ENCODE assay signal across 22 cellular contexts in the genomic region with DNA sequence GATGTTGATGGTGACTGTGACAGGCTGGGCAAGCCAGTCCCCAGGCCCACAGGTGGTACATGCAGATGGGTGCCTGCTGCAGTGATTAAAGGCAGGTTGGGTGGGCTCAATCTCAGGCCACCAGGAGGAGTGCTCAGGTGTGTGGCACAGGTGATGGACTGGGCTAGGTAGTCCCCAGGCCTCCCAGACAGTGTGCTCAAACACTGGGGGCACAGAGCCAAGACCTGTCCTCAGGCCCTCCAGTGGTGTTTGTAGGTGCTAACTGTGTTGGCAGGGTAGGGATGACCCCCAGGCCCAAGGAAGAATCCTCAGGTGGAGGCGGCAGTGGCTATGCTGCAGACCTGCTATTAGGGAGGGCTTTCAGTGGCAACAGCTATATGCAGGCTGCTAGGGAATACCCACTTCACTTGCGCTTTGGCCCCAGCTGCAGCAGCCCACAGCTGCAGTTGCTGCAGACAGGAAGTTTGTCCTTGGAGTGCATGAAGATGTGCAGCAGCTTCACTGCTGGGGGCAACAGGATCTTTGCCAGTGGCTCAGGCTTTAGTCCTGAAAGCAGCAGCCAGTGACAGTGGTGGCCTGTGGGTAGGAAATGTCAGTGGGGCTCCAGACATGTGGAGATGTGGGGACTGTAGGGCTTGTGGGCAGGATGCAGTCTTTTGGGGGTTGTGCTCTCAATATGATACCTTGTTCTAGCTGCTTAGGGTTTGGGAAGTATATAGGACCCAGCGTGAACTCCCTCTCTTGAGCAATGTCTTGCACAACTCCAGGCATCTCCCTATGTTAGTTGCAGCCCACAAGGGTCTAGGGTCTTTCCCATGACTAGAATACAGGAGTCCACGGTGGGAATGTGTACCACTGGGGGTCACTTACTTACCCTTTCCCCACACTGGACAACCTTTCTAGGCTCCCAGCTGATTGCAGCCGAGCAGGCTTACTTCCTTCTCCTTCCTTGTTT. TPM values are rescaled to one million over a fixed set of nuclear protein-coding genes. Genes with fewer than 3 reads are reported as not detected.
DNase-seq lines count a peak whose midpoint lies in the region; ATAC-seq and TF ChIP-seq lines count a peak whose summit lies in the region.
"Had no signal": no experiment of that assay in that cellular context is flagged by ENCODE, and none has a peak within 500 bp of the region (broad histone marks: within the 10 kb centered on the region; RNA-seq: fewer than 3 reads in every experiment).

No MANE protein-coding gene starts in this region.

- H3K4me1 Mint-ChIP-seq in chondrocyte (ENCODE audit: low read depth) (no peaks in the 10 kb centered on the region), glutamatergic neuron (ENCODE audit: low read depth, unreplicated experiment) (no peaks in the 10 kb centered on the region)

- peaks cover 1% of the 10 kb centered on the region; the same call in 1 of the 2 replicates for H3K4me1 ChIP-seq in IMR-90 (ENCODE audit: control insufficient read depth, insufficient read depth, low read length)
- H3K4me1 ChIP-seq in neuronal stem cell (ENCODE audit: control insufficient read depth in 2 of 2, insufficient read depth in 1 of 2, low read depth in 1 of 2, low read length in 2 of 2) = no peaks in the 10 kb centered on the region
- H3K4me1 ChIP-seq: Caco-2, colonic mucosa, foreskin keratinocyte, Peyer's patch had no signal

- H3K18ac ChIP-seq in IMR-90 (ENCODE audit: low read depth, low read length) (no peak overlapping the region), neuronal stem cell (ENCODE audit: low read length) (no peak overlapping the region)

- H3K27ac ChIP-seq in IMR-90 (ENCODE audit: insufficient read depth, low read length) (no peak overlapping the region), neuronal stem cell (replicated peaks; ENCODE audit: low read length) (no peak overlapping the region)
- H3K27ac ChIP-seq: colonic mucosa, foreskin keratinocyte, Peyer's patch had no signal

- H3K14ac ChIP-seq in IMR-90 (replicated peaks; ENCODE audit: low read depth, low read length) (no peak overlapping the region), neuronal stem cell (ENCODE audit: low read length) (no peak overlapping the region)

- no peak overlapping the region for H4K91ac ChIP-seq in IMR-90 (ENCODE audit: insufficient read depth, low read depth, low read length)
- no peak overlapping the region for H4K91ac ChIP-seq in neuronal stem cell (ENCODE audit: low read depth, low read length, poor library complexity)

- no peak overlapping the region for H3K4me3 ChIP-seq in IMR-90 (ENCODE audit: insufficient read depth, low read depth, low read length)
- H3K4me3 ChIP-seq in neuronal stem cell (ENCODE audit: low read length in 2 of 2) = no peak overlapping the region
- H3K4me3 ChIP-seq: colonic mucosa, Peyer's patch had no signal

- peaks cover 15% of the 10 kb centered on the region for H4K20me1 ChIP-seq in IMR-90 (ENCODE audit: insufficient read depth, low read length)

- H3K9me3 ChIP-seq in IMR-90 (ENCODE audit: control insufficient read depth, insufficient read depth, low read length) (peaks cover 12% of the 10 kb centered on the region), neuronal stem cell (replicated peaks in 1 of 2; ENCODE audit: control insufficient read depth in 2 of 2, insufficient read depth in 1 of 2, low read depth in 1 of 2, low read length in 2 of 2) (peaks cover 6 to 38% of the 10 kb centered on the region in 2 donors)
- H3K9me3 ChIP-seq: colonic mucosa had no signal

- TF ChIP-seq POLR2A in IMR-90 (IDR thresholded peaks at IDR 0.05; ENCODE audit: low read depth, low read length) = no peak

- H3K4me2 ChIP-seq in IMR-90 (ENCODE audit: low read depth, low read length) = no peak overlapping the region
- H3K4me2 ChIP-seq in neuronal stem cell (ENCODE audit: insufficient read depth, low read length, poor library complexity, severe bottlenecking) = no peak overlapping the region

- no peak overlapping the region for H3K4me3 Mint-ChIP-seq in chondrocyte (ENCODE audit: unreplicated experiment)
- no peak overlapping the region for H3K4me3 Mint-ChIP-seq in glutamatergic neuron (ENCODE audit: unreplicated experiment)

- peaks cover 12% of the 10 kb centered on the region for H3K9me1 ChIP-seq in IMR-90 (ENCODE audit: insufficient read depth, low read length)

- DNase-seq in D341Med (ENCODE audit: low spot score) = peak; percentile 15
- DNase-seq in IMR-90 = peak; percentile 9
- peak; percentile 43 for DNase-seq in chondrocyte (ENCODE audit: low spot score)
- no peak for DNase-seq in neuronal stem cell (ENCODE audit: low spot score)
- no peak for DNase-seq in NCI-H226
- DNase-seq in glutamatergic neuron = no peak
- DNase-seq: activated CD4-positive, alpha-beta T cell treated with anti-CD3 and anti-CD28 coated beads for 4 hours; activated naive CD4-positive, alpha-beta T cell treated with Interleukin-2 at 50 U/mL for 16 hours; Caco-2; colonic mucosa; foreskin keratinocyte; Karpas-422; midbrain; NCI-H1436 treated with DMSO at 0.1 percent for 48 hours; Peyer's patch; stimulated activated naive CD8-positive, alpha-beta T cell treated with anti-CD3 and anti-CD28 coated beads, Interleukin-15, Interleukin-2, amounts not matched to agents 100 U/mL and 50 U/mL, for 24 hours; T1000 had no signal

- H3K9me3 Mint-ChIP-seq in chondrocyte (ENCODE audit: low read depth) (peaks cover 27% of the 10 kb centered on the region), glutamatergic neuron (ENCODE audit: unreplicated experiment) (peaks cover 9% of the 10 kb centered on the region)

- H2AK5ac ChIP-seq in IMR-90 (ENCODE audit: low read depth, low read length) (no peak overlapping the region), neuronal stem cell (ENCODE audit: low read depth, low read length) (no peak overlapping the region)

- H2BK12ac ChIP-seq in neuronal stem cell (ENCODE audit: low read length) = no peak overlapping the region

- no peak overlapping the region for H3K56ac ChIP-seq in IMR-90 (ENCODE audit: extremely low read depth, insufficient read depth, low read length)

- peaks cover 32% of the 10 kb centered on the region for H3K36me3 Mint-ChIP-seq in chondrocyte (ENCODE audit: low read depth)
- peaks cover 34% of the 10 kb centered on the region for H3K36me3 Mint-ChIP-seq in glutamatergic neuron (ENCODE audit: unreplicated experiment)

- intact Hi-C loops in IMR-90 (cut with micrococcal nuclease) = no loop called here

- H3K27me3 Mint-ChIP-seq in chondrocyte (ENCODE audit: low read depth) = no peaks in the 10 kb centered on the region
- H3K27me3 Mint-ChIP-seq in glutamatergic neuron (ENCODE audit: unreplicated experiment) = peaks cover 2% of the 10 kb centered on the region

- H3K79me1 ChIP-seq in IMR-90 (ENCODE audit: low read depth in 1 of 2, low read length in 2 of 2) = peaks cover 34 to 35% of the 10 kb centered on the region in 2 experiments
- peaks cover 5% of the 10 kb centered on the region for H3K79me1 ChIP-seq in neuronal stem cell (ENCODE audit: low read depth, low read length)

- H3K36me3 ChIP-seq in IMR-90 (ENCODE audit: control insufficient read depth, insufficient read depth, low read length) = peaks cover 24% of the 10 kb centered on the region
- peaks cover 14 to 82% of the 10 kb centered on the region in 2 donors for H3K36me3 ChIP-seq in neuronal stem cell (replicated peaks in 1 of 2; ENCODE audit: control insufficient read depth in 2 of 2, insufficient read depth in 2 of 2, low read length in 2 of 2)
- H3K36me3 ChIP-seq: colonic mucosa had no signal

- peak overlapping the region; percentile 66; the same call in 1 of the 2 replicates for H3K23ac ChIP-seq in IMR-90 (ENCODE audit: low read depth, low read length)
- H3K23ac ChIP-seq in neuronal stem cell (ENCODE audit: low read depth, low read length, poor library complexity) = no peak overlapping the region

- no peaks in the 10 kb centered on the region for H3K27me3 ChIP-seq in IMR-90 (ENCODE audit: control insufficient read depth, insufficient read depth, low read length)
- no peaks in the 10 kb centered on the region for H3K27me3 ChIP-seq in neuronal stem cell (ENCODE audit: control insufficient read depth in 3 of 3, insufficient read depth in 3 of 3, low read depth in 1 of 3, low read length in 3 of 3)
- H3K27me3 ChIP-seq: colonic mucosa, foreskin keratinocyte, Peyer's patch had no signal

- H2BK15ac ChIP-seq in IMR-90 (ENCODE audit: low read depth, low read length) (no peak overlapping the region), neuronal stem cell (ENCODE audit: low read length) (no peak overlapping the region)

- H4K5ac ChIP-seq in IMR-90 (ENCODE audit: low read depth, low read length) = no peak overlapping the region

- no peak for TF ChIP-seq CTCF in IMR-90 (conservative IDR thresholded peaks at IDR 0.05; ENCODE audit: low read depth, low read length)
- no peak for TF ChIP-seq CTCF in chondrocyte (IDR thresholded peaks at IDR 0.05)
- no peak for TF ChIP-seq CTCF in glutamatergic neuron (IDR thresholded peaks at IDR 0.05; ENCODE audit: partially characterized antibody, unreplicated experiment)

- H3K27ac Mint-ChIP-seq in chondrocyte (ENCODE audit: unreplicated experiment) = no peak overlapping the region
- no peak overlapping the region for H3K27ac Mint-ChIP-seq in glutamatergic neuron (ENCODE audit: unreplicated experiment)

- ATAC-seq in IMR-90 (ENCODE audit: low read depth) = no peak
- no peak for ATAC-seq in GM21786 (IDR thresholded peaks at IDR 0.05; ENCODE audit: unreplicated experiment)
- ATAC-seq: foreskin keratinocyte; stimulated activated naive CD8-positive, alpha-beta T cell treated with anti-CD3 and anti-CD28 coated beads, Interleukin-15, Interleukin-2, amounts not matched to agents 100 U/mL and 50 U/mL, for 24 hours had no signal

- H2BK120ac ChIP-seq in IMR-90 (ENCODE audit: low read depth, low read length) (no peak overlapping the region), neuronal stem cell (ENCODE audit: low read depth, low read length) (no peak overlapping the region)

- H2AFZ ChIP-seq in IMR-90 (replicated peaks; ENCODE audit: low read length, poor library complexity) = no peak overlapping the region
- no peak overlapping the region for H2AFZ ChIP-seq in neuronal stem cell (ENCODE audit: low read length)

- H4K8ac ChIP-seq in IMR-90 (ENCODE audit: low read depth in 2 of 2, low read length in 2 of 2) = no peak overlapping the region
- H4K8ac ChIP-seq in neuronal stem cell (ENCODE audit: low read depth, low read length) = no peak overlapping the region

- H3K9ac ChIP-seq in IMR-90 (ENCODE audit: low read depth, low read length) (no peak overlapping the region), neuronal stem cell (ENCODE audit: low read depth, low read length, poor library complexity) (no peak overlapping the region)

- dilution Hi-C loops in IMR-90 (cut with HindIII; ENCODE audit: low sequenced_read_pairs, unreplicated experiment) = no loop called here

- CTCF ChIA-PET in IMR-90 (lab: Yijun Ruan, JAX) = no interaction called here

- BruUV-seq in IMR-90 (replicated peaks; lab: Mats Ljungman, UMichigan) = no TSS peak

- POLR2A ChIA-PET in IMR-90 (lab: Charles Lee; ENCODE audit: unreplicated experiment) = no interaction called here

- peak overlapping the region; percentile 16 for H2AK9ac ChIP-seq in IMR-90 (replicated peaks; ENCODE audit: low read depth, low read length, poor library complexity)

- no CpG with 5 or more reads among the region's 5 CpGs for WGBS in IMR-90 (ENCODE audit: extremely low coverage in 2 of 2, insufficient read length in 1 of 2), 2 experiments
- WGBS in neuronal stem cell (ENCODE audit: extremely low coverage in 2 of 2, insufficient read length in 2 of 2, insufficient replicate concordance in 1 of 2), 2 donors = no CpG with 5 or more reads among the region's 5 CpGs

- H2BK5ac ChIP-seq in IMR-90 (ENCODE audit: low read depth, low read length, poor library complexity, severe bottlenecking) (no peak overlapping the region), neuronal stem cell (ENCODE audit: low read length) (peak overlapping the region; percentile 49)

- no peak overlapping the region for H2BK20ac ChIP-seq in IMR-90 (ENCODE audit: low read depth, low read length)

- TF ChIP-seq RAD21 in IMR-90 (IDR thresholded peaks at IDR 0.05; ENCODE audit: low read length) = no peak

- H3K4ac ChIP-seq in IMR-90 (ENCODE audit: low read depth, low read length) (no peak overlapping the region), neuronal stem cell (ENCODE audit: low read length) (no peak overlapping the region)

- in situ Hi-C loops in IMR-90 (cut with MboI; ENCODE audit: low sequenced_read_pairs) = no loop called here

RNA-seq across cellular contexts. Expression of a gene that starts 54.1 kb away (rescaled TPM):
- total RNA-seq in IMR-90 (2012; rRNA removed) (not detected in 2 replicates), chondrocyte (not detected in 3 replicates), glutamatergic neuron (ENCODE audit: unreplicated experiment) (not detected)
- polyA plus RNA-seq in IMR-90 (2012; rRNA removed) = not detected in 2 replicates
- polyA plus RNA-seq in IMR-90 (2012; cell fraction: cytosol; rRNA removed) = 0.03 TPM in 1 of 2 replicates, not detected in the other
- polyA plus RNA-seq in IMR-90 (2012; cell fraction: nucleus; rRNA removed; ENCODE audit: low replicate concordance) = not detected in 2 replicates
- polyA plus RNA-seq in neuronal stem cell (2013, experiment 1 of 2) = not detected
- polyA plus RNA-seq in neuronal stem cell (2013, experiment 2 of 2) = not detected
- total RNA-seq: astrocyte, Caco-2, colonic mucosa, foreskin keratinocyte, Peyer's patch, renal cortical epithelial cell, urinary bladder had no signal
- polyA plus RNA-seq: foreskin keratinocyte, neural cell, urinary bladder had no signal

Comparison
In these comparisons a context has a peak if more than half of its experiments do, and no peak if none do; other contexts are left out.
1. DNase-seq: peak in D341Med (single experiment), IMR-90 (single experiment) and chondrocyte (single experiment); none in neuronal stem cell (single experiment), NCI-H226 (single experiment) and glutamatergic neuron (single experiment).